In genomic region chr7:43041724-43042123, GRCh38 we compare ENCODE assay signal across 19 cellular contexts.
DNase-seq lines count a peak whose midpoint lies in the region; FAIRE-seq and TF ChIP-seq lines count a peak whose summit lies in the region.
"Had no signal": no experiment of that assay in that cellular context is flagged by ENCODE, and none has a peak within 500 bp of the region (broad histone marks: within the 10 kb centered on the region; RNA-seq: fewer than 3 reads in every experiment).

No MANE protein-coding gene starts in this region.

- H3K79me2 ChIP-seq in hepatocyte: no peaks in the 10 kb centered on the region

- no peaks in the 10 kb centered on the region for H3K36me3 ChIP-seq in kidney (ENCODE audit: control insufficient read depth in 1 of 2, insufficient read depth in 2 of 2, low read length in 2 of 2)
- no peaks in the 10 kb centered on the region for H3K36me3 ChIP-seq in hepatocyte (replicated peaks; ENCODE audit: insufficient read depth, low read depth)
- H3K36me3 ChIP-seq: BLaER1 had no signal

- no peaks in the 10 kb centered on the region for H3K9me2 ChIP-seq in hepatocyte (replicated peaks; ENCODE audit: insufficient read depth)

- intact Hi-C loops in kidney (cut with DNase I): no loop called here

- no peak overlapping the region for H3K9ac ChIP-seq in kidney (ENCODE audit: low read length in 2 of 2)
- H3K9ac ChIP-seq: BLaER1 had no signal

- in situ Hi-C loops in GM13976 (cut with MboI; ENCODE audit: low sequenced_read_pairs, unreplicated experiment): no loop called here

- H3K4me3 ChIP-seq in kidney (ENCODE audit: low read length in 2 of 2): no peak overlapping the region
- no peak overlapping the region for H3K4me3 ChIP-seq in hepatocyte
- H3K4me3 ChIP-seq: BLaER1, GM12878, GM23338 had no signal

- FAIRE-seq in RCC 7860 (lab: Jason Lieb, UNC) (peak; percentile 75), colon (lab: Jason Lieb, UNC) (peak; percentile 45), kidney (lab: Jason Lieb, UNC) (peak; percentile 94)
- FAIRE-seq: GM12878, GM18507 had no signal

- DNase-seq in RCC 7860 (ENCODE audit: low spot score): no peak
- DNase-seq in kidney: no peak
- no peak for DNase-seq in GM13976 (ENCODE audit: low spot score)
- DNase-seq in NCI-H146 treated with DMSO at 0.1 percent for 48 hours (lab: John Stamatoyannopoulos, UW; ENCODE audit: unreplicated experiment): no peak
- DNase-seq in hepatocyte (ENCODE audit: low spot score): no peak
- DNase-seq in NCI-H1092 treated with DMSO at 0.1 percent for 48 hours (lab: John Stamatoyannopoulos, UW): no peak
- DNase-seq: Caco-2; CD4-positive, CD25-positive, alpha-beta regulatory T cell; CD8-positive, alpha-beta T cell; DMS153; DND-41; GDM1; H9 had no signal

- H4K20me1 ChIP-seq in hepatocyte (ENCODE audit: insufficient read depth, poor library complexity, severe bottlenecking): no peaks in the 10 kb centered on the region
- H4K20me1 ChIP-seq: BLaER1 had no signal

- H3K4me2 ChIP-seq in hepatocyte: no peak overlapping the region
- H3K4me2 ChIP-seq: BLaER1, GM23338 had no signal

- no peak overlapping the region for H3K27ac ChIP-seq in kidney (ENCODE audit: low read depth in 2 of 2, low read length in 2 of 2)
- H3K27ac ChIP-seq in hepatocyte: no peak overlapping the region
- H3K27ac ChIP-seq: BLaER1, C4-2B had no signal

- no peaks in the 10 kb centered on the region for H3K27me3 ChIP-seq in hepatocyte
- H3K27me3 ChIP-seq: BLaER1 had no signal

- H2AFZ ChIP-seq in hepatocyte: no peak overlapping the region
- H2AFZ ChIP-seq: GM23338 had no signal

- H3K9me3 ChIP-seq in kidney (ENCODE audit: control insufficient read depth in 1 of 2, low read length in 2 of 2) (no peaks in the 10 kb centered on the region), hepatocyte (ENCODE audit: low read depth) (no peaks in the 10 kb centered on the region)

- TF ChIP-seq CTCF in kidney (IDR thresholded peaks at IDR 0.05; ENCODE audit: borderline replicate concordance, extremely low read depth, insufficient read depth): no peak
- TF ChIP-seq CTCF in GM13976 (IDR thresholded peaks at IDR 0.05; ENCODE audit: borderline replicate concordance, control extremely low read depth, extremely low read depth, insufficient read depth, missing control alignments): no peak
- no peak for TF ChIP-seq CTCF in hepatocyte (IDR thresholded peaks at IDR 0.05; ENCODE audit: poor library complexity)

- H3K4me1 ChIP-seq in kidney (ENCODE audit: control insufficient read depth in 1 of 2, insufficient read depth in 1 of 2, low read depth in 1 of 2, low read length in 2 of 2) (no peaks in the 10 kb centered on the region), hepatocyte (ENCODE audit: insufficient read depth) (no peaks in the 10 kb centered on the region)
- H3K4me1 ChIP-seq: BLaER1, Caco-2 had no signal
